8 cellular contexts compared by ENCODE assay signal in genomic region chr12:121786441-121786825, GRCh38. TPM values are rescaled to one million over a fixed set of nuclear protein-coding genes. Genes with fewer than 3 reads are reported as not detected.
A peak's percentile ranks its signal among the peaks of the same experiment; 100 is the strongest.
DNase-seq lines count a peak whose midpoint lies in the region; ATAC-seq, FAIRE-seq and TF ChIP-seq lines count a peak whose summit lies in the region.

No MANE protein-coding gene starts in this region.

- no peak overlapping the region for H3T11ph ChIP-seq in H9 (ENCODE audit: low read length)

- no peak overlapping the region for H3K14ac ChIP-seq in H9 (ENCODE audit: insufficient read depth, low read length)

- no peak overlapping the region for H4K91ac ChIP-seq in H9 (ENCODE audit: insufficient read length, low read depth, low read length)

- peak overlapping the region; percentile 52 for H3K27ac ChIP-seq in duodenal mucosa (ENCODE audit: low read depth, low read length)
- H3K27ac ChIP-seq in pancreas: peak overlapping the region in 2 of 4 donors; percentile 15 to 18
- no peak overlapping the region for H3K27ac ChIP-seq in H9 (ENCODE audit: insufficient read length, low read depth, low read length)

- H3K9ac ChIP-seq in duodenal mucosa (ENCODE audit: low read depth in 1 of 2, low read length in 2 of 2): no peak overlapping the region
- no peak overlapping the region for H3K9ac ChIP-seq in H9 (ENCODE audit: extremely low read depth, insufficient read length, low read length)

- ATAC-seq in pancreas: peak; percentile 35 to 64 (median 52)
- no peak for ATAC-seq in activated CD4-positive, CD25-positive, alpha-beta regulatory T cell treated with anti-CD3 and anti-CD28 coated beads, Interleukin-2, amount 50 U/mL, for 24 hours

- H3K4ac ChIP-seq in H9 (ENCODE audit: low read depth, low read length): no peak overlapping the region

- no peaks in the 10 kb centered on the region for H3K79me2 ChIP-seq in H9 (ENCODE audit: insufficient read depth, low read length)

- 0 out of 7 replicates have a peak overlapping the region, but pooled peaks of 1 of the 3 experiments have one; percentile 32 for H3K27ac Mint-ChIP-seq in H9

- H4K8ac ChIP-seq in H9 (replicated peaks; ENCODE audit: insufficient read length, low read depth, low read length): no peak overlapping the region

- no peak overlapping the region for H2BK12ac ChIP-seq in H9 (ENCODE audit: insufficient read length, low read depth, low read length)

- no peak for FAIRE-seq in pancreas (lab: Jason Lieb, UNC)

- H3K4me1 Mint-ChIP-seq in H9: peaks cover 17 to 23% of the 10 kb centered on the region in 2 experiments

- H4K20me1 ChIP-seq in H9 (ENCODE audit: control insufficient read depth, insufficient read depth, insufficient read length): no peaks in the 10 kb centered on the region

- no peaks in the 10 kb centered on the region for H3K79me1 ChIP-seq in H9 (ENCODE audit: insufficient read depth, low read depth, low read length, poor library complexity, severe bottlenecking)

- H3K27me3 Mint-ChIP-seq in H9 (ENCODE audit: low read depth): peaks cover 5% of the 10 kb centered on the region; the same call in 1 of the 2 replicates

- TF ChIP-seq CTCF in pancreas (IDR thresholded peaks at IDR 0.05) (no peak), H9 (conservative IDR thresholded peaks at IDR 0.05) (no peak)

- no peak overlapping the region for H2AFZ ChIP-seq in H9 (ENCODE audit: low read length)

- no peaks in the 10 kb centered on the region; a peak in 1 of 5 replicates for H3K9me3 Mint-ChIP-seq in H9

- H3K23me2 ChIP-seq in H9 (ENCODE audit: insufficient read length, low read depth, low read length, poor library complexity, severe bottlenecking): no peaks in the 10 kb centered on the region

- no peaks in the 10 kb centered on the region for H3K27me3 ChIP-seq in duodenal mucosa (ENCODE audit: control insufficient read depth in 1 of 2, insufficient read depth in 2 of 2, low read length in 2 of 2)
- no peaks in the 10 kb centered on the region for H3K27me3 ChIP-seq in pancreas
- no peaks in the 10 kb centered on the region for H3K27me3 ChIP-seq in H9 (ENCODE audit: insufficient read depth, low read length)

- H2BK120ac ChIP-seq in H9 (ENCODE audit: low read depth, low read length, poor library complexity, severe bottlenecking): no peak overlapping the region

- peak; percentile 52 for DNase-seq in GOT3 (lab: John Stamatoyannopoulos, UW)
- DNase-seq in SW 1271 (lab: John Stamatoyannopoulos, UW): peak; percentile 98
- DNase-seq in pancreas: peak in 4 of 6 donors; percentile 44 to 68 (median 55)
- DNase-seq in H9: no peak
- DNase-seq in NCI-H345 (lab: John Stamatoyannopoulos, UW): no peak
- no peak for DNase-seq in SKM-1 treated with dmso at 0.1 percent for 144 hours (lab: John Stamatoyannopoulos, UW; ENCODE audit: unreplicated experiment)

- H3K56ac ChIP-seq in H9 (ENCODE audit: insufficient read length, low read depth, low read length): no peak overlapping the region

- no peak overlapping the region for H3K18ac ChIP-seq in H9 (ENCODE audit: insufficient read length, low read depth, low read length)

- no peak overlapping the region for H2BK15ac ChIP-seq in H9 (ENCODE audit: low read depth, low read length)

- H3K4me2 ChIP-seq in H9 (ENCODE audit: insufficient read depth, insufficient read length, low read length): no peak overlapping the region

- no peak overlapping the region for H2BK20ac ChIP-seq in H9 (ENCODE audit: low read depth, low read length, poor library complexity, severe bottlenecking)

- H2AK5ac ChIP-seq in H9 (ENCODE audit: insufficient read length, low read length): no peak overlapping the region

- no peak overlapping the region for H3K4me3 Mint-ChIP-seq in H9

- no peaks in the 10 kb centered on the region for H3K9me3 ChIP-seq in duodenal mucosa (ENCODE audit: control insufficient read depth in 1 of 2, low read length in 2 of 2)
- no peaks in the 10 kb centered on the region for H3K9me3 ChIP-seq in pancreas
- no peaks in the 10 kb centered on the region for H3K9me3 ChIP-seq in H9 (ENCODE audit: control insufficient read depth, low read depth, low read length)

- WGBS in pancreas, 2 donors: 67 to 75% methylated on average over 6 of the region's 6 CpGs
- no CpG with 5 or more reads among the region's 6 CpGs for WGBS in H9 (ENCODE audit: extremely low coverage, insufficient read length, low lambda C conversion rate)

- no peak overlapping the region for H4K5ac ChIP-seq in H9 (ENCODE audit: insufficient read length, low read depth, low read length)

- no peak overlapping the region for H3K23ac ChIP-seq in H9 (ENCODE audit: insufficient read length, low read depth, low read length)

- intact Hi-C loops in pancreas (cut with DNase I): no loop called here

- H3K4me3 ChIP-seq in duodenal mucosa (ENCODE audit: low read depth in 1 of 2, low read length in 2 of 2) (no peak overlapping the region), pancreas (no peak overlapping the region)

- H3K4me1 ChIP-seq in duodenal mucosa (ENCODE audit: control insufficient read depth in 1 of 2, insufficient read depth in 2 of 2, low read length in 2 of 2): peaks cover 34 to 39% of the 10 kb centered on the region in 2 donors
- H3K4me1 ChIP-seq in pancreas: peaks cover 0 to 3% (median 0%) of the 10 kb centered on the region in 3 donors
- no peaks in the 10 kb centered on the region for H3K4me1 ChIP-seq in H9 (ENCODE audit: insufficient read depth, low read length)

- H3K36me3 ChIP-seq in duodenal mucosa (ENCODE audit: control insufficient read depth in 1 of 2, insufficient read depth in 2 of 2, low read length in 2 of 2) (no peaks in the 10 kb centered on the region), pancreas (no peaks in the 10 kb centered on the region)

- no peak overlapping the region for H2BK5ac ChIP-seq in H9 (ENCODE audit: insufficient read length, low read length)

- H3K36me3 Mint-ChIP-seq in H9 (ENCODE audit: insufficient read depth in 1 of 3, low read depth in 3 of 3): peaks cover 1 to 24% (median 9%) of the 10 kb centered on the region in 3 experiments; a peak in 5 of 7 replicates

RNA-seq across cellular contexts. Expression of gene RHOF, which starts 7.1 kb away (rescaled TPM):
- total RNA-seq in pancreas (10 to 100 TPM in 1 of 6 donors, 1 to 10 TPM in 5; 3.6 to 12.6 (median 4.9) TPM), H9 (2021) (29.1 and 29.3 TPM in 2 replicates)
- polyA plus RNA-seq in pancreas: 1 to 10 TPM; 2.8 to 5.6 TPM

RNA-seq across cellular contexts. Expression of gene SETD1B, which starts 17.4 kb away (rescaled TPM):
- total RNA-seq in pancreas (10 to 100 TPM; 10.5 to 16.3 (median 12.2) TPM), H9 (2021) (38.2 and 40.4 TPM in 2 replicates)
- polyA plus RNA-seq in pancreas: 10 to 100 TPM in 1 of 2 donors, 1 to 10 TPM in 1; 9.2 to 18.5 TPM

Comparison
In these comparisons a context has a peak if more than half of its experiments do, and no peak if none do; other contexts are left out.
1. DNase-seq: peak in GOT3 (single experiment), SW 1271 (2 of 2) and pancreas (4 of 6); none in H9 (single experiment), NCI-H345 (single experiment) and SKM-1 treated with dmso at 0.1 percent for 144 hours (single experiment).
2. ATAC-seq: peak in pancreas (4 of 4); none in activated CD4-positive, CD25-positive, alpha-beta regulatory T cell treated with anti-CD3 and anti-CD28 coated beads, Interleukin-2, amount 50 U/mL, for 24 hours (0 of 2).